26 cellular contexts compared by ENCODE assay signal in genomic region chr13:96707146-96707545, GRCh38.
DNase-seq lines count a peak whose midpoint lies in the region.
"Had no signal": no experiment of that assay in that cellular context is flagged by ENCODE, and none has a peak within 500 bp of the region (broad histone marks: within the 10 kb centered on the region; RNA-seq: fewer than 3 reads in every experiment).

No MANE protein-coding gene starts in this region.

- no peak overlapping the region for H3K9ac ChIP-seq in trophoblast cell (ENCODE audit: low read length)
- H3K9ac ChIP-seq: BLaER1; BLaER1 treated with 17β-estradiol and CSF1 and Interleukin-3, amounts not matched to agents 10 nM and 100 nM had no signal

- no peak overlapping the region for H3K4me2 ChIP-seq in trophoblast cell (ENCODE audit: low read length)
- H3K4me2 ChIP-seq: A549; BLaER1; BLaER1 treated with 17β-estradiol and CSF1 and Interleukin-3, amounts not matched to agents 10 nM and 100 nM had no signal

- H3K79me2 ChIP-seq in trophoblast cell (ENCODE audit: control insufficient read depth, insufficient read depth, low read length, poor library complexity) = no peaks in the 10 kb centered on the region

- H2BK120ac ChIP-seq in trophoblast cell (ENCODE audit: insufficient read depth, low read length, poor library complexity) = no peak overlapping the region

- H4K8ac ChIP-seq in trophoblast cell (ENCODE audit: low read depth, low read length) = no peak overlapping the region

- no peak overlapping the region for H3K14ac ChIP-seq in trophoblast cell (ENCODE audit: low read length)

- no peak overlapping the region for H3K18ac ChIP-seq in trophoblast cell (ENCODE audit: low read length)

- H3K4me3 ChIP-seq in trophoblast cell (ENCODE audit: low read depth, low read length) = no peak overlapping the region
- H3K4me3 ChIP-seq: A549; BLaER1; BLaER1 treated with 17β-estradiol and CSF1 and Interleukin-3, amounts not matched to agents 10 nM and 100 nM had no signal

- no peak overlapping the region for H2AFZ ChIP-seq in trophoblast cell (ENCODE audit: insufficient read depth, low read length, poor library complexity)

- no peak overlapping the region for H3K23ac ChIP-seq in trophoblast cell (ENCODE audit: low read length)

- WGBS in trophoblast cell (ENCODE audit: extremely low coverage, insufficient coverage, insufficient read length) = no CpG with 5 or more reads among the region's 3 CpGs

- H3K9me3 ChIP-seq in trophoblast cell (ENCODE audit: insufficient read depth, low read depth, low read length) = no peaks in the 10 kb centered on the region
- H3K9me3 ChIP-seq: A549, BE2C, BLaER1, Caco-2 had no signal

- H4K91ac ChIP-seq in trophoblast cell (ENCODE audit: low read depth, low read length) = no peak overlapping the region

- H3K4me1 ChIP-seq in trophoblast cell (ENCODE audit: control insufficient read depth in 1 of 2, insufficient read depth in 2 of 2, low read length in 2 of 2) = no peaks in the 10 kb centered on the region
- H3K4me1 ChIP-seq: A549, BE2C, Caco-2 had no signal

- no peaks in the 10 kb centered on the region for H3K79me1 ChIP-seq in trophoblast cell (ENCODE audit: low read length)

- H4K12ac ChIP-seq in trophoblast cell (ENCODE audit: low read depth, low read length) = no peak overlapping the region

- H2BK12ac ChIP-seq in trophoblast cell (ENCODE audit: low read length) = no peak overlapping the region

- DNase-seq in trophoblast cell (peak; percentile 64 to 71), DMS79 (lab: John Stamatoyannopoulos, UW) (no peak)
- DNase-seq: 8988T; ACHN; AML-193; BE2C; C1 segment of cervical spinal cord; Caco-2; Calu3; CD4-positive, alpha-beta memory T cell; CD4-positive, alpha-beta T cell; CD4-positive, CD25-positive, alpha-beta regulatory T cell; CD8-positive, alpha-beta memory T cell; CD8-positive, alpha-beta T cell; COR-L47; DMS 273 treated with DMSO at 0.1 percent for 48 hours; DMS153; DMS53; DMS79 treated with DMSO at 0.1 percent for 48 hours; DND-41; EL had no signal

- no peak overlapping the region for H2BK5ac ChIP-seq in trophoblast cell (ENCODE audit: low read depth, low read length, poor library complexity)

- H3K27me3 ChIP-seq in trophoblast cell (ENCODE audit: insufficient read depth, low read length) = no peaks in the 10 kb centered on the region
- H3K27me3 ChIP-seq: BE2C; BLaER1; BLaER1 treated with 17β-estradiol and CSF1 and Interleukin-3, amounts not matched to agents 10 nM and 100 nM had no signal

- H2AK5ac ChIP-seq in trophoblast cell (ENCODE audit: low read length) = no peak overlapping the region

- no peak overlapping the region for H3K27ac ChIP-seq in trophoblast cell (ENCODE audit: low read depth, low read length)
- H3K27ac ChIP-seq: 22Rv1; A549; BLaER1; BLaER1 treated with 17β-estradiol and CSF1 and Interleukin-3, amounts not matched to agents 10 nM and 100 nM; C4-2B had no signal

- H3K4ac ChIP-seq in trophoblast cell (ENCODE audit: low read depth, low read length) = no peak overlapping the region

- no peaks in the 10 kb centered on the region for H3K36me3 ChIP-seq in trophoblast cell (ENCODE audit: control insufficient read depth in 1 of 2, insufficient read depth in 2 of 2, low read length in 2 of 2)
- H3K36me3 ChIP-seq: BE2C; BLaER1; BLaER1 treated with 17β-estradiol and CSF1 and Interleukin-3, amounts not matched to agents 10 nM and 100 nM had no signal
